Comparison of ENCODE assay signal across 16 cellular contexts in genomic region chr14:99235578-99235977, GRCh38. TPM values are rescaled to one million over a fixed set of nuclear protein-coding genes. Genes with fewer than 3 reads are reported as not detected.
DNase-seq lines count a peak whose midpoint lies in the region; FAIRE-seq and TF ChIP-seq lines count a peak whose summit lies in the region.
"Had no signal": no experiment of that assay in that cellular context is flagged by ENCODE, and none has a peak within 500 bp of the region (broad histone marks: within the 10 kb centered on the region; RNA-seq: fewer than 3 reads in every experiment).

No MANE protein-coding gene starts in this region.

- H3K27me3 Mint-ChIP-seq in T-helper 1 cell treated with Interleukin-12 subunit alpha and Interleukin-12 subunit beta and Interleukin-4 antibody, amounts not matched to agents 30 μg/mL and 1 μg/mL, for 36 hours (ENCODE audit: low read depth), result no peaks in the 10 kb centered on the region
- H3K27me3 Mint-ChIP-seq in nephron progenitor cell (ENCODE audit: low read depth, poor library complexity), result peaks cover 47% of the 10 kb centered on the region

- H3K4me3 Mint-ChIP-seq in T-helper 1 cell treated with Interleukin-12 subunit alpha and Interleukin-12 subunit beta and Interleukin-4 antibody, amounts not matched to agents 30 μg/mL and 1 μg/mL, for 36 hours, result peak overlapping the region; percentile 86
- peak overlapping the region; percentile 85 for H3K4me3 Mint-ChIP-seq in nephron progenitor cell

- TF ChIP-seq POLR2A in H54 (IDR thresholded peaks at IDR 0.05; ENCODE audit: low read depth, low read length), result no peak

- no peaks in the 10 kb centered on the region for H3K9me3 Mint-ChIP-seq in T-helper 1 cell treated with Interleukin-12 subunit alpha and Interleukin-12 subunit beta and Interleukin-4 antibody, amounts not matched to agents 30 μg/mL and 1 μg/mL, for 36 hours
- no peaks in the 10 kb centered on the region for H3K9me3 Mint-ChIP-seq in nephron progenitor cell

- 11 to 12% methylated on average over 6 of the region's 6 CpGs for WGBS in ectodermal cell, 2 experiments

- no peak for FAIRE-seq in H54 (lab: Jason Lieb, UNC)
- no peak for FAIRE-seq in HTR-8/SVneo (lab: Jason Lieb, UNC)
- FAIRE-seq: G401.6 had no signal

- H3K27me3 ChIP-seq in ectodermal cell (ENCODE audit: control insufficient read depth, insufficient read depth, low read length, poor library complexity, severe bottlenecking), result no peaks in the 10 kb centered on the region

- peak overlapping the region; percentile 98 for H3K27ac Mint-ChIP-seq in T-helper 1 cell treated with Interleukin-12 subunit alpha and Interleukin-12 subunit beta and Interleukin-4 antibody, amounts not matched to agents 30 μg/mL and 1 μg/mL, for 36 hours
- no peak overlapping the region for H3K27ac Mint-ChIP-seq in nephron progenitor cell

- H3K27ac ChIP-seq in SK-N-MC, result peak overlapping the region; percentile 55; the same call in 1 of the 2 replicates
- no peak overlapping the region for H3K27ac ChIP-seq in ectodermal cell (ENCODE audit: insufficient read depth, low read depth, low read length, poor library complexity, severe bottlenecking)
- H3K27ac ChIP-seq: 22Rv1, upper lobe of right lung had no signal

- H3K4me1 Mint-ChIP-seq in T-helper 1 cell treated with Interleukin-12 subunit alpha and Interleukin-12 subunit beta and Interleukin-4 antibody, amounts not matched to agents 30 μg/mL and 1 μg/mL, for 36 hours (ENCODE audit: low read depth), result peaks cover 86% of the 10 kb centered on the region
- peaks cover 80% of the 10 kb centered on the region for H3K4me1 Mint-ChIP-seq in nephron progenitor cell

- H3K4me3 ChIP-seq in SK-N-MC (no peak overlapping the region), ectodermal cell (ENCODE audit: insufficient read depth, low read depth, low read length) (peak overlapping the region; percentile 42)
- H3K4me3 ChIP-seq: upper lobe of right lung had no signal

- TF ChIP-seq CTCF in nephron progenitor cell (IDR thresholded peaks at IDR 0.05), result no peak

- H3K36me3 Mint-ChIP-seq in T-helper 1 cell treated with Interleukin-12 subunit alpha and Interleukin-12 subunit beta and Interleukin-4 antibody, amounts not matched to agents 30 μg/mL and 1 μg/mL, for 36 hours (ENCODE audit: low read depth), result peaks cover 35% of the 10 kb centered on the region
- H3K36me3 Mint-ChIP-seq in nephron progenitor cell (ENCODE audit: low read depth), result no peaks in the 10 kb centered on the region

- H3K9me3 ChIP-seq in SK-N-MC (ENCODE audit: low read depth, low read length) (no peaks in the 10 kb centered on the region), ectodermal cell (ENCODE audit: control insufficient read depth, low read length) (no peaks in the 10 kb centered on the region)
- H3K9me3 ChIP-seq: upper lobe of right lung had no signal

- peaks cover 99% of the 10 kb centered on the region for H3K36me3 ChIP-seq in SK-N-MC (ENCODE audit: insufficient read depth, low read length)
- no peaks in the 10 kb centered on the region for H3K36me3 ChIP-seq in ectodermal cell (ENCODE audit: control insufficient read depth, insufficient read depth, low read length)
- H3K36me3 ChIP-seq: upper lobe of right lung had no signal

- peaks cover 17% of the 10 kb centered on the region for H3K4me1 ChIP-seq in ectodermal cell (ENCODE audit: control insufficient read depth, insufficient read depth, low read length)
- H3K4me1 ChIP-seq: upper lobe of right lung had no signal

- no peak overlapping the region for H3K9ac ChIP-seq in SK-N-MC (ENCODE audit: insufficient read length)

- DNase-seq in T-helper 1 cell (no peak), SK-N-MC (ENCODE audit: low read depth, low spot score) (no peak), nephron progenitor cell (no peak), NCI-H2107 treated with DMSO at 0.1 percent for 48 hours (lab: John Stamatoyannopoulos, UW; ENCODE audit: unreplicated experiment) (no peak), H54 (ENCODE audit: insufficient read length, low spot score) (no peak), HTR-8/SVneo (ENCODE audit: insufficient read length, low spot score) (no peak)
- DNase-seq: erythroblast, left colon, MM.1S, NCI-H2081, NCI-H774, upper lobe of right lung had no signal

RNA-seq across cellular contexts. Expression of gene BCL11B, which starts 36.4 kb away (rescaled TPM):
- 1.3 TPM for polyA plus RNA-seq in ectodermal cell (2013, experiment 1 of 4)
- 1.9 TPM for polyA plus RNA-seq in ectodermal cell (2013, experiment 2 of 4)
- 1.1 TPM for polyA plus RNA-seq in ectodermal cell (2013, experiment 3 of 4)
- 1.1 TPM for polyA plus RNA-seq in ectodermal cell (2013, experiment 4 of 4)
